ENCODE assay signal across 1 cellular context in genomic region chr19:18388328-18389094, GRCh38.
TF ChIP-seq lines count a peak whose summit lies in the region.

No MANE protein-coding gene starts in this region.

TF ChIP-seq in HepG2, 621 proteins besides CTCF, POLR2A, EP300 and RAD21 (continued from another document and continues in another):
- TF ChIP-seq CREB3 (CRISPR knock-in tag; IDR thresholded peaks at IDR 0.05) = 0 out of 2 replicates have a peak, but pooled peaks have one; percentile 88
- TF ChIP-seq CHD2 (IDR thresholded peaks at IDR 0.05; ENCODE audit: low read depth, low read length) = no peak
- peak; percentile 81; the same call in 1 of the 2 replicates for TF ChIP-seq ZNF589 (CRISPR knock-in tag; conservative IDR thresholded peaks at IDR 0.05)
- no peak for TF ChIP-seq SP140L (CRISPR knock-in tag; IDR thresholded peaks at IDR 0.05; ENCODE audit: borderline replicate concordance)
- TF ChIP-seq ZNF639 (CRISPR knock-in tag; conservative IDR thresholded peaks at IDR 0.05) = no peak
- no peak for TF ChIP-seq PBX2 (CRISPR knock-in tag; IDR thresholded peaks at IDR 0.05)
- no peak for TF ChIP-seq ZFP36 (IDR thresholded peaks at IDR 0.05; ENCODE audit: borderline replicate concordance, low read depth, low read length, partially characterized antibody)
- peak; percentile 81; the same call in 1 of the 2 replicates for TF ChIP-seq SKIL (CRISPR knock-in tag; IDR thresholded peaks at IDR 0.05; ENCODE audit: borderline replicate concordance)
- TF ChIP-seq CREM (IDR thresholded peaks at IDR 0.05) = no peak
- TF ChIP-seq CREM (CRISPR knock-in tag; IDR thresholded peaks at IDR 0.05) = no peak; the same call in 1 of the 2 replicates
- TF ChIP-seq ZNF318 (CRISPR knock-in tag; IDR thresholded peaks at IDR 0.05) = peak; percentile 76; the same call in 1 of the 2 replicates
- no peak for TF ChIP-seq ZNF513 (CRISPR knock-in tag; conservative IDR thresholded peaks at IDR 0.05)
- peak; percentile 90 for TF ChIP-seq ZNF230 (CRISPR knock-in tag; IDR thresholded peaks at IDR 0.05)
- TF ChIP-seq ZNF547 (CRISPR knock-in tag; IDR thresholded peaks at IDR 0.05) = peak; percentile 85
- peak; percentile 19; the same call in 1 of the 2 replicates for TF ChIP-seq MLXIP (CRISPR knock-in tag; IDR thresholded peaks at IDR 0.05; ENCODE audit: borderline replicate concordance)
- TF ChIP-seq AHR (CRISPR knock-in tag; IDR thresholded peaks at IDR 0.05) = 0 out of 2 replicates have a peak, but pooled peaks have one; percentile 33
- no peak for TF ChIP-seq NFKBIZ (CRISPR knock-in tag; IDR thresholded peaks at IDR 0.05)
- TF ChIP-seq BCL3 (CRISPR knock-in tag; IDR thresholded peaks at IDR 0.05) = no peak; the same call in 1 of the 2 replicates
- TF ChIP-seq POLR2AphosphoS5 (IDR thresholded peaks at IDR 0.05; ENCODE audit: low read depth, low read length) = no peak
- TF ChIP-seq RELA (CRISPR knock-in tag; IDR thresholded peaks at IDR 0.05) = no peak
- no peak; the same call in 1 of the 2 replicates for TF ChIP-seq ZNF800 (CRISPR knock-in tag; IDR thresholded peaks at IDR 0.05)
- no peak for TF ChIP-seq ATRX (CRISPR knock-in tag; IDR thresholded peaks at IDR 0.05; ENCODE audit: borderline replicate concordance)
- 0 out of 2 replicates have a peak, but pooled peaks have one; percentile 84 for TF ChIP-seq ZNF34 (CRISPR knock-in tag; IDR thresholded peaks at IDR 0.05; ENCODE audit: borderline replicate concordance)
- TF ChIP-seq SMAD1 (CRISPR knock-in tag; IDR thresholded peaks at IDR 0.05; ENCODE audit: borderline replicate concordance, low read depth) = peak; percentile 84; the same call in 1 of the 2 replicates
- TF ChIP-seq THAP8 (CRISPR knock-in tag; IDR thresholded peaks at IDR 0.05; ENCODE audit: borderline replicate concordance) = 0 out of 2 replicates have a peak, but pooled peaks have one; percentile 35
- peak; percentile 84; the same call in 1 of the 2 replicates for TF ChIP-seq ZNF253 (CRISPR knock-in tag; IDR thresholded peaks at IDR 0.05; ENCODE audit: borderline replicate concordance)
- TF ChIP-seq WIZ (CRISPR knock-in tag; IDR thresholded peaks at IDR 0.05) = peak; percentile 70; the same call in 1 of the 2 replicates
- no peak for TF ChIP-seq ZFP41 (CRISPR knock-in tag; IDR thresholded peaks at IDR 0.05; ENCODE audit: borderline replicate concordance)
- TF ChIP-seq CREB1 (IDR thresholded peaks at IDR 0.05) = no peak
- no peak for TF ChIP-seq CREB1 (CRISPR knock-in tag; IDR thresholded peaks at IDR 0.05)
- no peak for TF ChIP-seq ZBTB8A (CRISPR knock-in tag; IDR thresholded peaks at IDR 0.05; ENCODE audit: borderline replicate concordance, low read depth)
- peak; percentile 94 for TF ChIP-seq AKAP8 (CRISPR knock-in tag; IDR thresholded peaks at IDR 0.05)
- peak; percentile 86 for TF ChIP-seq SPEN (CRISPR knock-in tag; IDR thresholded peaks at IDR 0.05; ENCODE audit: low read depth)
- no peak for TF ChIP-seq DPF2 (CRISPR knock-in tag; IDR thresholded peaks at IDR 0.05; ENCODE audit: borderline replicate concordance, low read depth)
